In the genomic region with DNA sequence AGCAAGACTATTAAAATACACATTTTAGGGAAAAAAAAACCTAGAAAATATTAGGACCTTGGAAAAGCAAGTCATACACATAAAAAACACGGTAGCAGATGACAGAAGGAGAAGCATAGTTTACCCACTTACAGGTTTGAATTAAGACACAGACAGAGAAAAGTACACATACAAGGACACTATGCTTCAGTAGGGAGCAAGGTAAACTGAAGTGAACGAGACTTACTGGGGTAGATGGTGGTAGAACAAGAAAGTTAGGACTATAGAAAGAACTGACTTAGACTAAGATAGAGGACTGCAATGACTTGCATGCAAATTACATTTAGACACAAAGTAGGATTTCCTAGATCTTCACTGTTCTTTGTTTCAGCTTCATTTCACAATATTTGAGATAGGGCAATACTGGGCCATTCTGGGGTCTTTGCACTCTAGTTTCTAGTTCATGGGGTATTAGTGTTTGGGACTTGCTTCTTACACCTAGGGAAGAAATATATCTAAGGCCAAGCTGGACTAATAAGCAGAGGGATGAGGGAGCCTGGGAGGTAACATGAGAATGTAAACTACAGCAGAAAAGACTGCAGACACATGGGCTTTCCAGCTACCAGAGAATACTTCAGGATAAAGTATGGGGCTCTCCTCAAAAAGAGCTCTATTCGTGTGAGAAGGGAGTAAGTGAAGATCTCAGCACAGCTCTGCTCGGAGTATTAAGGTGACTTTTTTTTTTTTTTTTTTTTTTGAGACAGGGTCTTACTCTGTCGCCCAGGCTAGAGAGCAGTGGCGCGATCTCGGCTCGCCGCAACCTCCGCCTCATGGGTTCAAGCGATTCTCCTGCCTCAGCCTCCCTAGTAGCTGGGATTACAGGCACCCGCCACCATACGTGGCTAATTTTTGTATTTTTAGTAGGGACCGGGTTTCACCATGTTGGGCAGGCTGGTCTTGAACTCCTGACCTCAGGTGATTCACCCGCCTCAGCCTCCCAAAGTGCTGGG, we compare ENCODE assay signal across 13 cellular contexts. TPM values are rescaled to one million over a fixed set of nuclear protein-coding genes. Genes with fewer than 3 reads are reported as not detected.
A peak's percentile ranks its signal among the peaks of the same experiment; 100 is the strongest.
DNase-seq lines count a peak whose midpoint lies in the region; FAIRE-seq lines count a peak whose summit lies in the region.
"Had no signal": no experiment of that assay in that cellular context is flagged by ENCODE, and none has a peak within 500 bp of the region (broad histone marks: within the 10 kb centered on the region; RNA-seq: fewer than 3 reads in every experiment).

No MANE protein-coding gene starts in this region.

- no peak overlapping the region for H3K4me3 Mint-ChIP-seq in activated T-cell treated with anti-CD3 and anti-CD28 coated beads, Interleukin-2, amount 50 U/mL, for 24 hours
- no peak overlapping the region for H3K4me3 Mint-ChIP-seq in IgD-negative memory B cell

- peak overlapping the region; percentile 16 for H3K27ac ChIP-seq in angular gyrus (ENCODE audit: low read depth, low read length)
- H3K27ac ChIP-seq: vagina had no signal

- FAIRE-seq in HTR-8/SVneo (lab: Jason Lieb, UNC), result no peak

- H3K9me3 Mint-ChIP-seq in activated T-cell treated with anti-CD3 and anti-CD28 coated beads, Interleukin-2, amount 50 U/mL, for 24 hours, result no peaks in the 10 kb centered on the region
- H3K9me3 Mint-ChIP-seq in IgD-negative memory B cell, result no peaks in the 10 kb centered on the region

- no peak for DNase-seq in activated T-cell treated with anti-CD3 and anti-CD28 coated beads, Interleukin-2, amount 50 U/mL, for 24 hours
- no peak for DNase-seq in activated T-cell treated with anti-CD3 and anti-CD28 coated beads, Interleukin-2, amount 50 U/mL, for 48 hours
- DNase-seq in renal cortical epithelial cell (ENCODE audit: low read depth) (peak; percentile 23), Kasumi-1 (lab: John Stamatoyannopoulos, UW) (no peak), HTR-8/SVneo (ENCODE audit: insufficient read length, low spot score) (no peak), HuH-7.5 (ENCODE audit: low spot score) (no peak)
- DNase-seq: activated CD4-positive, alpha-beta T cell treated with anti-CD3 and anti-CD28 coated beads, Interleukin-2, amount 50 U/mL, for 1 hour; colonic mucosa; COR-L47; right cardiac atrium had no signal

- H3K4me1 Mint-ChIP-seq in activated T-cell treated with anti-CD3 and anti-CD28 coated beads, Interleukin-2, amount 50 U/mL, for 24 hours (ENCODE audit: low read depth), result peaks cover 27% of the 10 kb centered on the region
- peaks cover 15 to 21% (median 18%) of the 10 kb centered on the region in 3 donors for H3K4me1 Mint-ChIP-seq in IgD-negative memory B cell

- peaks cover 86% of the 10 kb centered on the region for H3K36me3 Mint-ChIP-seq in activated T-cell treated with anti-CD3 and anti-CD28 coated beads, Interleukin-2, amount 50 U/mL, for 24 hours (ENCODE audit: low read depth)
- H3K36me3 Mint-ChIP-seq in IgD-negative memory B cell, result peaks cover 21% of the 10 kb centered on the region

- H3K27me3 Mint-ChIP-seq in activated T-cell treated with anti-CD3 and anti-CD28 coated beads, Interleukin-2, amount 50 U/mL, for 24 hours, result no peaks in the 10 kb centered on the region
- H3K27me3 Mint-ChIP-seq in IgD-negative memory B cell, result no peaks in the 10 kb centered on the region

- peak overlapping the region; percentile 65 for H3K27ac Mint-ChIP-seq in activated T-cell treated with anti-CD3 and anti-CD28 coated beads, Interleukin-2, amount 50 U/mL, for 24 hours
- peak overlapping the region; percentile 21 to 84 (median 36) for H3K27ac Mint-ChIP-seq in IgD-negative memory B cell

RNA-seq across cellular contexts. Expression of gene STAC3, which starts 27.8 kb away (rescaled TPM):
- 2.4 TPM for polyA plus RNA-seq in IgD-negative memory B cell
- 1.2 TPM in 1 of 2 replicates, not detected in the other for total RNA-seq in renal cortical epithelial cell

RNA-seq across cellular contexts. Expression of gene SHMT2, which starts 49.2 kb away (rescaled TPM):
- 176 TPM for polyA plus RNA-seq in IgD-negative memory B cell
- total RNA-seq in renal cortical epithelial cell, result 146 and 208 TPM in 2 replicates
